In the genomic region with DNA sequence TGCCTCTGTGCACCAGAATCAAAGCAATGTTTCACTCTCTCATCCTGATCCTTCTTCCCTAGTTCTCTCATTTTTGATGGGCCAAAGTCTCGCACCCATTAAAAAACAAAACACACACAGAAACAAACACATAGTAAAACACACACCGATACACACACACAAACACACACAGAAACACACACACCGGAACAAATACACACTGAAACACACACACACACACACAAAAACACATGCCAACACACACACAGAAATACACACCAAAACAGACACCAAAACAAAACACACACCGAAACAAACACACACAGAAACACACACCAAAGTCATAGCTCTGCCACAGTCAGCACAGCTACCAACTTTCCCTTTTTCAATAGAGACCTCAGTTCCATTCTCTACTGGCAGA, we compare ENCODE assay signal across 1 cellular context.
TF ChIP-seq lines count a peak whose summit lies in the region.

No MANE protein-coding gene starts in this region.

TF ChIP-seq in K562, 482 proteins besides CTCF, POLR2A, EP300 and RAD21:
- TF ChIP-seq, protein P1, sequence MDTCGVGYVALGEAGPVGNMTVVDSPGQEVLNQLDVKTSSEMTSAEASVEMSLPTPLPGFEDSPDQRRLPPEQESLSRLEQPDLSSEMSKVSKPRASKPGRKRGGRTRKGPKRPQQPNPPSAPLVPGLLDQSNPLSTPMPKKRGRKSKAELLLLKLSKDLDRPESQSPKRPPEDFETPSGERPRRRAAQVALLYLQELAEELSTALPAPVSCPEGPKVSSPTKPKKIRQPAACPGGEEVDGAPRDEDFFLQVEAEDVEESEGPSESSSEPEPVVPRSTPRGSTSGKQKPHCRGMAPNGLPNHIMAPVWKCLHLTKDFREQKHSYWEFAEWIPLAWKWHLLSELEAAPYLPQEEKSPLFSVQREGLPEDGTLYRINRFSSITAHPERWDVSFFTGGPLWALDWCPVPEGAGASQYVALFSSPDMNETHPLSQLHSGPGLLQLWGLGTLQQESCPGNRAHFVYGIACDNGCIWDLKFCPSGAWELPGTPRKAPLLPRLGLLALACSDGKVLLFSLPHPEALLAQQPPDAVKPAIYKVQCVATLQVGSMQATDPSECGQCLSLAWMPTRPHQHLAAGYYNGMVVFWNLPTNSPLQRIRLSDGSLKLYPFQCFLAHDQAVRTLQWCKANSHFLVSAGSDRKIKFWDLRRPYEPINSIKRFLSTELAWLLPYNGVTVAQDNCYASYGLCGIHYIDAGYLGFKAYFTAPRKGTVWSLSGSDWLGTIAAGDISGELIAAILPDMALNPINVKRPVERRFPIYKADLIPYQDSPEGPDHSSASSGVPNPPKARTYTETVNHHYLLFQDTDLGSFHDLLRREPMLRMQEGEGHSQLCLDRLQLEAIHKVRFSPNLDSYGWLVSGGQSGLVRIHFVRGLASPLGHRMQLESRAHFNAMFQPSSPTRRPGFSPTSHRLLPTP (IDR thresholded peaks at IDR 0.05; ENCODE audit: borderline replicate concordance, extremely low read depth, insufficient read length), result no peak
- TF ChIP-seq, protein P2, sequence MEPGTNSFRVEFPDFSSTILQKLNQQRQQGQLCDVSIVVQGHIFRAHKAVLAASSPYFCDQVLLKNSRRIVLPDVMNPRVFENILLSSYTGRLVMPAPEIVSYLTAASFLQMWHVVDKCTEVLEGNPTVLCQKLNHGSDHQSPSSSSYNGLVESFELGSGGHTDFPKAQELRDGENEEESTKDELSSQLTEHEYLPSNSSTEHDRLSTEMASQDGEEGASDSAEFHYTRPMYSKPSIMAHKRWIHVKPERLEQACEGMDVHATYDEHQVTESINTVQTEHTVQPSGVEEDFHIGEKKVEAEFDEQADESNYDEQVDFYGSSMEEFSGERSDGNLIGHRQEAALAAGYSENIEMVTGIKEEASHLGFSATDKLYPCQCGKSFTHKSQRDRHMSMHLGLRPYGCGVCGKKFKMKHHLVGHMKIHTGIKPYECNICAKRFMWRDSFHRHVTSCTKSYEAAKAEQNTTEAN (CRISPR knock-in tag; IDR thresholded peaks at IDR 0.05), result no peak
- TF ChIP-seq RBM39 (optimal IDR thresholded peaks at IDR 0.05; ENCODE audit: low read depth, low read length) (no peak), SUPT5H (IDR thresholded peaks at IDR 0.05) (peak; percentile 42; the same call in 1 of the 2 replicates), KDM1A (IDR thresholded peaks at IDR 0.05) (no peak), NFRKB (IDR thresholded peaks at IDR 0.05; ENCODE audit: low read depth) (no peak), POLR2G (IDR thresholded peaks at IDR 0.05; ENCODE audit: low read depth, low read length) (no peak), COPS2 (conservative IDR thresholded peaks at IDR 0.05) (no peak), POLR2B (IDR thresholded peaks at IDR 0.05; ENCODE audit: low read depth, partially characterized antibody) (peak; percentile 27), ZNF174 (CRISPR knock-in tag; IDR thresholded peaks at IDR 0.05) (no peak), ARID2 (IDR thresholded peaks at IDR 0.05) (no peak), TCF3 (CRISPR knock-in tag; IDR thresholded peaks at IDR 0.05) (no peak), LARP7 (IDR thresholded peaks at IDR 0.05) (0 out of 2 replicates have a peak, but pooled peaks have one; percentile 34), ZNF830 (CRISPR knock-in tag; IDR thresholded peaks at IDR 0.05) (no peak), TAF15 (IDR thresholded peaks at IDR 0.05; ENCODE audit: low read depth, low read length) (no peak), HMG20A (CRISPR knock-in tag; conservative IDR thresholded peaks at IDR 0.05) (no peak), HDAC1 (IDR thresholded peaks at IDR 0.05) (0 out of 4 replicates have a peak, but pooled peaks of 1 of the 2 experiments have one; percentile 14), ARHGAP35 (IDR thresholded peaks at IDR 0.05; ENCODE audit: partially characterized antibody) (peak; percentile 49), TRIM24 (IDR thresholded peaks at IDR 0.05) (0 out of 4 replicates have a peak, but pooled peaks of 1 of the 2 experiments have one; percentile 10), CHD1 (IDR thresholded peaks at IDR 0.05; ENCODE audit: low read length) (no peak)
- TF ChIP-seq, protein P3, sequence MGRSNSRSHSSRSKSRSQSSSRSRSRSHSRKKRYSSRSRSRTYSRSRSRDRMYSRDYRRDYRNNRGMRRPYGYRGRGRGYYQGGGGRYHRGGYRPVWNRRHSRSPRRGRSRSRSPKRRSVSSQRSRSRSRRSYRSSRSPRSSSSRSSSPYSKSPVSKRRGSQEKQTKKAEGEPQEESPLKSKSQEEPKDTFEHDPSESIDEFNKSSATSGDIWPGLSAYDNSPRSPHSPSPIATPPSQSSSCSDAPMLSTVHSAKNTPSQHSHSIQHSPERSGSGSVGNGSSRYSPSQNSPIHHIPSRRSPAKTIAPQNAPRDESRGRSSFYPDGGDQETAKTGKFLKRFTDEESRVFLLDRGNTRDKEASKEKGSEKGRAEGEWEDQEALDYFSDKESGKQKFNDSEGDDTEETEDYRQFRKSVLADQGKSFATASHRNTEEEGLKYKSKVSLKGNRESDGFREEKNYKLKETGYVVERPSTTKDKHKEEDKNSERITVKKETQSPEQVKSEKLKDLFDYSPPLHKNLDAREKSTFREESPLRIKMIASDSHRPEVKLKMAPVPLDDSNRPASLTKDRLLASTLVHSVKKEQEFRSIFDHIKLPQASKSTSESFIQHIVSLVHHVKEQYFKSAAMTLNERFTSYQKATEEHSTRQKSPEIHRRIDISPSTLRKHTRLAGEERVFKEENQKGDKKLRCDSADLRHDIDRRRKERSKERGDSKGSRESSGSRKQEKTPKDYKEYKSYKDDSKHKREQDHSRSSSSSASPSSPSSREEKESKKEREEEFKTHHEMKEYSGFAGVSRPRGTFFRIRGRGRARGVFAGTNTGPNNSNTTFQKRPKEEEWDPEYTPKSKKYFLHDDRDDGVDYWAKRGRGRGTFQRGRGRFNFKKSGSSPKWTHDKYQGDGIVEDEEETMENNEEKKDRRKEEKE (IDR thresholded peaks at IDR 0.05; ENCODE audit: borderline replicate concordance in 1 of 2, control insufficient read depth in 1 of 2, low read depth in 2 of 2, low read length in 1 of 2), result 0 out of 4 replicates have a peak, but pooled peaks of 1 of the 2 experiments have one; percentile 20
- TF ChIP-seq, protein P4, sequence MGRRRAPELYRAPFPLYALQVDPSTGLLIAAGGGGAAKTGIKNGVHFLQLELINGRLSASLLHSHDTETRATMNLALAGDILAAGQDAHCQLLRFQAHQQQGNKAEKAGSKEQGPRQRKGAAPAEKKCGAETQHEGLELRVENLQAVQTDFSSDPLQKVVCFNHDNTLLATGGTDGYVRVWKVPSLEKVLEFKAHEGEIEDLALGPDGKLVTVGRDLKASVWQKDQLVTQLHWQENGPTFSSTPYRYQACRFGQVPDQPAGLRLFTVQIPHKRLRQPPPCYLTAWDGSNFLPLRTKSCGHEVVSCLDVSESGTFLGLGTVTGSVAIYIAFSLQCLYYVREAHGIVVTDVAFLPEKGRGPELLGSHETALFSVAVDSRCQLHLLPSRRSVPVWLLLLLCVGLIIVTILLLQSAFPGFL (CRISPR knock-in tag; IDR thresholded peaks at IDR 0.05), result no peak
- TF ChIP-seq, protein P5, sequence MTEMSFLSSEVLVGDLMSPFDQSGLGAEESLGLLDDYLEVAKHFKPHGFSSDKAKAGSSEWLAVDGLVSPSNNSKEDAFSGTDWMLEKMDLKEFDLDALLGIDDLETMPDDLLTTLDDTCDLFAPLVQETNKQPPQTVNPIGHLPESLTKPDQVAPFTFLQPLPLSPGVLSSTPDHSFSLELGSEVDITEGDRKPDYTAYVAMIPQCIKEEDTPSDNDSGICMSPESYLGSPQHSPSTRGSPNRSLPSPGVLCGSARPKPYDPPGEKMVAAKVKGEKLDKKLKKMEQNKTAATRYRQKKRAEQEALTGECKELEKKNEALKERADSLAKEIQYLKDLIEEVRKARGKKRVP (CRISPR knock-in tag; IDR thresholded peaks at IDR 0.05), result no peak
